23 cellular contexts compared by ENCODE assay signal in the genomic region with DNA sequence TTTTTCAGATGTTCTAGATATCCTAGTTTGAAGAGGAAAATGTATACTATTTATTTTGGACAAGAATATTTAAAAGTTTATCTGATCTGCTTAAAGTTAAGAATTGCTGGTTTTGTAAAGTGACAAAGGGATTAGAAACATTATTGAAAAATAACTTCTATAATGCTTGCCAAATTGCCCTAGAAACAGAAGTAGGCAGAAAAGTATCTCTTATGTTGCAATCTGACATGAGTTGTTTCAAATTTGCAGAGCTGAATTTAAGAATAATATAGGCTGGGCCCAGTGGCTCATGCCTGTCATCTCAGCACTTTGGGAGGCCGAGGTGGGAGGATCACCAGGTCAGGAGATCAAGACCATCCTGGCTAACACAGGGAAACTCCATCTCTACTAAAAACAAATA.
"Had no signal": no experiment of that assay in that cellular context is flagged by ENCODE, and none has a peak within 500 bp of the region (broad histone marks: within the 10 kb centered on the region; RNA-seq: fewer than 3 reads in every experiment).

No MANE protein-coding gene starts in this region.

- DNase-seq: activated CD4-positive, alpha-beta memory T cell treated with anti-CD3 and anti-CD28 coated beads for 36 hours; activated CD4-positive, alpha-beta T cell treated with anti-CD3 and anti-CD28 coated beads for 36 hours; activated CD4-positive, alpha-beta T cell treated with anti-CD3 and anti-CD28 coated beads, Interleukin-2, amount 10 ng/mL, durations not matched to agents 24 days and 14 days; activated CD4-positive, CD25-positive, alpha-beta regulatory T cell; activated CD4-positive, CD25-positive, alpha-beta regulatory T cell treated with anti-CD3 and anti-CD28 coated beads, Interleukin-2, amount 50 U/mL, for 72 hours; activated CD8-positive, alpha-beta memory T cell treated with anti-CD3 and anti-CD28 coated beads, Interleukin-2, amount 10 ng/mL, durations not matched to agents 7 days and 5 days; activated CD8-positive, alpha-beta memory T cell treated with anti-CD3 and anti-CD28 coated beads, Interleukin-2, amount 50 U/mL, for 4 hours; activated CD8-positive, alpha-beta T cell treated with anti-CD3 and anti-CD28 coated beads, Interleukin-2, amount 10 ng/mL, durations not matched to agents 7 days and 5 days; activated effector memory CD4-positive, alpha-beta T cell treated with anti-CD3 and anti-CD28 coated beads, Interleukin-2, amount 50 U/mL, for 16 hours; activated naive CD4-positive, alpha-beta T cell treated with anti-CD3 and anti-CD28 coated beads for 36 hours; activated naive CD8-positive, alpha-beta T cell treated with anti-CD3 and anti-CD28 coated beads for 36 hours; activated naive CD8-positive, alpha-beta T cell treated with anti-CD3 and anti-CD28 coated beads, Interleukin-2, amount 50 U/mL, for 24 hours; activated T-cell treated with anti-CD3 and anti-CD28 coated beads, Interleukin-2, amount 50 U/mL, for 1 hour; activated T-cell treated with anti-CD3 and anti-CD28 coated beads, Interleukin-2, amount 50 U/mL, for 48 hours; amniotic stem cell; anterior cingulate cortex; brain microvascular endothelial cell; effector CD8-positive, alpha-beta T cell; endodermal cell; foreskin fibroblast; head of caudate nucleus; T-helper 2 cell had no signal

- H3K27me3 ChIP-seq: brain microvascular endothelial cell had no signal

- H3K36me3 ChIP-seq: brain microvascular endothelial cell had no signal

- H3K27ac ChIP-seq: brain microvascular endothelial cell had no signal

- ATAC-seq: activated CD4-positive, alpha-beta T cell treated with anti-CD3 and anti-CD28 coated beads for 36 hours; activated CD8-positive, alpha-beta memory T cell treated with anti-CD3 and anti-CD28 coated beads, Interleukin-2, amount 10 ng/mL, durations not matched to agents 7 days and 5 days; activated CD8-positive, alpha-beta T cell treated with anti-CD3 and anti-CD28 coated beads, Interleukin-2, amount 10 ng/mL, durations not matched to agents 7 days and 5 days; activated naive CD8-positive, alpha-beta T cell treated with anti-CD3 and anti-CD28 coated beads, Interleukin-2, amount 50 U/mL, for 24 hours; esophagus mucosa had no signal
